1 cellular context compared by ENCODE assay signal in genomic region chr2:237858294-237859081, GRCh38.
TF ChIP-seq lines count a peak whose summit lies in the region.

No MANE protein-coding gene starts in this region.

TF ChIP-seq in K562, 482 proteins besides CTCF, POLR2A, EP300 and RAD21 (continued from another document):
- TF ChIP-seq, protein P1, sequence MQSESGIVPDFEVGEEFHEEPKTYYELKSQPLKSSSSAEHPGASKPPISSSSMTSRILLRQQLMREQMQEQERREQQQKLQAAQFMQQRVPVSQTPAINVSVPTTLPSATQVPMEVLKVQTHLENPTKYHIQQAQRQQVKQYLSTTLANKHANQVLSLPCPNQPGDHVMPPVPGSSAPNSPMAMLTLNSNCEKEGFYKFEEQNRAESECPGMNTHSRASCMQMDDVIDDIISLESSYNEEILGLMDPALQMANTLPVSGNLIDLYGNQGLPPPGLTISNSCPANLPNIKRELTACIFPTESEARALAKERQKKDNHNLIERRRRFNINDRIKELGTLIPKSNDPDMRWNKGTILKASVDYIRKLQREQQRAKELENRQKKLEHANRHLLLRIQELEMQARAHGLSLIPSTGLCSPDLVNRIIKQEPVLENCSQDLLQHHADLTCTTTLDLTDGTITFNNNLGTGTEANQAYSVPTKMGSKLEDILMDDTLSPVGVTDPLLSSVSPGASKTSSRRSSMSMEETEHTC (IDR thresholded peaks at IDR 0.05) = no peak
- TF ChIP-seq ZNF551 (CRISPR knock-in tag; IDR thresholded peaks at IDR 0.05) = no peak
- no peak for TF ChIP-seq LCOR (CRISPR knock-in tag; IDR thresholded peaks at IDR 0.05)
- no peak for TF ChIP-seq YY1 (IDR thresholded peaks at IDR 0.05; ENCODE audit: borderline replicate concordance in 1 of 3, control insufficient read depth in 1 of 3, extremely low read depth in 1 of 3, insufficient read depth in 3 of 3, insufficient read length in 1 of 3, insufficient replicate concordance in 2 of 3, low read depth in 1 of 3, low read length in 2 of 3)
- no peak for TF ChIP-seq DPF2 (IDR thresholded peaks at IDR 0.05)
- no peak for TF ChIP-seq SMARCA5 (IDR thresholded peaks at IDR 0.05)
- TF ChIP-seq ZNF41 (CRISPR knock-in tag; conservative IDR thresholded peaks at IDR 0.05) = no peak
- peak; percentile 61; the same call in 1 of the 2 replicates for TF ChIP-seq CC2D1A (IDR thresholded peaks at IDR 0.05)
- TF ChIP-seq NONO (IDR thresholded peaks at IDR 0.05; ENCODE audit: low read depth in 2 of 2, low read length in 1 of 2) = no peak
- TF ChIP-seq, protein P2, sequence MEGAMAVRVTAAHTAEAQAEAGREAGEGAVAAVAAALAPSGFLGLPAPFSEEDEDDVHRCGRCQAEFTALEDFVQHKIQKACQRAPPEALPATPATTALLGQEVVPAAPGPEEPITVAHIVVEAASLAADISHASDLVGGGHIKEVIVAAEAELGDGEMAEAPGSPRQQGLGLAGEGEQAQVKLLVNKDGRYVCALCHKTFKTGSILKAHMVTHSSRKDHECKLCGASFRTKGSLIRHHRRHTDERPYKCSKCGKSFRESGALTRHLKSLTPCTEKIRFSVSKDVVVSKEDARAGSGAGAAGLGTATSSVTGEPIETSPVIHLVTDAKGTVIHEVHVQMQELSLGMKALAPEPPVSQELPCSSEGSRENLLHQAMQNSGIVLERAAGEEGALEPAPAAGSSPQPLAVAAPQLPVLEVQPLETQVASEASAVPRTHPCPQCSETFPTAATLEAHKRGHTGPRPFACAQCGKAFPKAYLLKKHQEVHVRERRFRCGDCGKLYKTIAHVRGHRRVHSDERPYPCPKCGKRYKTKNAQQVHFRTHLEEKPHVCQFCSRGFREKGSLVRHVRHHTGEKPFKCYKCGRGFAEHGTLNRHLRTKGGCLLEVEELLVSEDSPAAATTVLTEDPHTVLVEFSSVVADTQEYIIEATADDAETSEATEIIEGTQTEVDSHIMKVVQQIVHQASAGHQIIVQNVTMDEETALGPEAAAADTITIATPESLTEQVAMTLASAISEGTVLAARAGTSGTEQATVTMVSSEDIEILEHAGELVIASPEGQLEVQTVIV (CRISPR knock-in tag; IDR thresholded peaks at IDR 0.05; ENCODE audit: borderline replicate concordance) = no peak
- TF ChIP-seq CBX2 (IDR thresholded peaks at IDR 0.05; ENCODE audit: insufficient read depth, low read length, poor library complexity, severe bottlenecking) = no peak
- TF ChIP-seq ZNF507 (tag; conservative IDR thresholded peaks at IDR 0.05) = no peak
